ENCODE assay signal across 12 cellular contexts in the genomic region with DNA sequence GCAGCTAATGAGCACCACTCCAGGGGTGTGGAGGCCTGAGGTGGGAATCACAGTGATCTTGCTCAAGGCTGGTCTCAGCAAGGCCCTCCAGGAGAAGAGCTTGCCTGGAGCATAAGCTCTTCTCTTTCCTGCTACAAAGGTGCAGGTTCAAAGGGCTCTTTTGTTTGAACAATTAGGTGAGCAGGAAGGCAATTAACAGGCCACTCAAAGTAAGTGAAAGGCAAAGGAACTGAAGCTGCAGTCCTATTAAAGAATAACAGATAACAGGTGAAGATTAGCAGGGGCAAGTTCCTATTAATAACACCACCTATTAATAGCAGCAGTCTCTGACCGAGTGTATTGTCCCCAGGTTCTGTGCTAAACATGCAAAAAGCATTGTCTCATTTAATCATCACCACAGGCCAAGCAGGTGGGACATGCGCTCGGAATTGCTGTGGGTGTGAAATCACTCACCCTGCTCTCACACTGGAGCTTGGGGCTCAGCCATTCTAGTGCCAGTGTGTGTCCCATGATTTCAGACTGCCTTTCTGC.
A peak's percentile ranks its signal among the peaks of the same experiment; 100 is the strongest.
DNase-seq lines count a peak whose midpoint lies in the region; ATAC-seq and TF ChIP-seq lines count a peak whose summit lies in the region.
"Had no signal": no experiment of that assay in that cellular context is flagged by ENCODE, and none has a peak within 500 bp of the region (broad histone marks: within the 10 kb centered on the region; RNA-seq: fewer than 3 reads in every experiment).

No MANE protein-coding gene starts in this region.

- H4K20me1 ChIP-seq in neural progenitor cell (ENCODE audit: low read depth) = no peaks in the 10 kb centered on the region

- H3K27me3 ChIP-seq in left lung (no peaks in the 10 kb centered on the region), suprapubic skin (no peaks in the 10 kb centered on the region), neural progenitor cell (no peaks in the 10 kb centered on the region)
- H3K27me3 ChIP-seq: breast epithelium, gastroesophageal sphincter had no signal

- H3K9me3 Mint-ChIP-seq in activated T-helper 1 cell treated with anti-CD3 and anti-CD28 coated beads, Interleukin-12 subunit alpha, Interleukin-12 subunit beta, Interleukin-2, Interleukin-4 antibody, amounts not matched to agents 30 ng/mL and 10 ng/mL and 1 ng/mL, durations not matched to agents 14 hours and 24 hours and 36 hours = peaks cover 3% of the 10 kb centered on the region
- H3K9me3 Mint-ChIP-seq in neural progenitor cell = peaks cover 5% of the 10 kb centered on the region

- H3K4me3 Mint-ChIP-seq in activated T-helper 1 cell treated with anti-CD3 and anti-CD28 coated beads, Interleukin-12 subunit alpha, Interleukin-12 subunit beta, Interleukin-2, Interleukin-4 antibody, amounts not matched to agents 30 ng/mL and 10 ng/mL and 1 ng/mL, durations not matched to agents 14 hours and 24 hours and 36 hours = no peak overlapping the region
- H3K4me3 Mint-ChIP-seq in neural progenitor cell = no peak overlapping the region
- H3K4me3 Mint-ChIP-seq: activated CD8-positive, alpha-beta T cell treated with anti-CD3 and anti-CD28 coated beads, Interleukin-2, amount 10 ng/mL, durations not matched to agents 7 days and 5 days; naive thymus-derived CD4-positive, alpha-beta T cell had no signal

- no peak overlapping the region for H3K4me3 ChIP-seq in left lung
- no peak overlapping the region for H3K4me3 ChIP-seq in suprapubic skin
- H3K4me3 ChIP-seq in neural progenitor cell = no peak overlapping the region
- H3K4me3 ChIP-seq: breast epithelium, gastroesophageal sphincter had no signal

- H3K27ac Mint-ChIP-seq in activated T-helper 1 cell treated with anti-CD3 and anti-CD28 coated beads, Interleukin-12 subunit alpha, Interleukin-12 subunit beta, Interleukin-2, Interleukin-4 antibody, amounts not matched to agents 30 ng/mL and 10 ng/mL and 1 ng/mL, durations not matched to agents 14 hours and 24 hours and 36 hours = no peak overlapping the region
- no peak overlapping the region for H3K27ac Mint-ChIP-seq in neural progenitor cell
- H3K27ac Mint-ChIP-seq: activated CD8-positive, alpha-beta T cell treated with anti-CD3 and anti-CD28 coated beads, Interleukin-2, amount 10 ng/mL, durations not matched to agents 7 days and 5 days had no signal

- DNase-seq in left lung (no peak), suprapubic skin (ENCODE audit: low spot score in 2 of 2) (no peak), mesenteric fat pad (ENCODE audit: low spot score) (no peak), neural progenitor cell (ENCODE audit: low spot score) (no peak)
- no peak for DNase-seq in activated T-helper 1 cell treated with anti-CD3 and anti-CD28 coated beads, Interleukin-12 subunit alpha, Interleukin-12 subunit beta, Interleukin-2, Interleukin-4 antibody, amounts not matched to agents 30 ng/mL and 10 ng/mL and 1 ng/mL, durations not matched to agents 14 hours and 24 hours and 36 hours (ENCODE audit: low spot score)
- DNase-seq: activated CD8-positive, alpha-beta T cell treated with anti-CD3 and anti-CD28 coated beads, Interleukin-2, amount 10 ng/mL, durations not matched to agents 7 days and 5 days had no signal

- H3K9ac ChIP-seq in neural progenitor cell = no peak overlapping the region

- H3K79me2 ChIP-seq in neural progenitor cell (ENCODE audit: low read depth) = no peaks in the 10 kb centered on the region

- intact Hi-C loops in left lung (cut with DNase I) = no loop called here
- intact Hi-C loops in activated T-helper 1 cell treated with anti-CD3 and anti-CD28 coated beads, Interleukin-12 subunit alpha, Interleukin-12 subunit beta, Interleukin-2, Interleukin-4 antibody, amounts not matched to agents 30 ng/mL and 10 ng/mL and 1 ng/mL, durations not matched to agents 14 hours and 24 hours and 36 hours (cut with micrococcal nuclease) = no loop called here

- no peak overlapping the region for H3K27ac ChIP-seq in left lung
- H3K27ac ChIP-seq in suprapubic skin = no peak overlapping the region
- H3K27ac ChIP-seq in neural progenitor cell = no peak overlapping the region
- H3K27ac ChIP-seq: breast epithelium, gastroesophageal sphincter had no signal

- no peak overlapping the region for H2AFZ ChIP-seq in neural progenitor cell (replicated peaks)

- H3K36me3 Mint-ChIP-seq in activated T-helper 1 cell treated with anti-CD3 and anti-CD28 coated beads, Interleukin-12 subunit alpha, Interleukin-12 subunit beta, Interleukin-2, Interleukin-4 antibody, amounts not matched to agents 30 ng/mL and 10 ng/mL and 1 ng/mL, durations not matched to agents 14 hours and 24 hours and 36 hours (ENCODE audit: low read depth) = no peaks in the 10 kb centered on the region
- peaks cover 1% of the 10 kb centered on the region for H3K36me3 Mint-ChIP-seq in neural progenitor cell
- H3K36me3 Mint-ChIP-seq: naive thymus-derived CD4-positive, alpha-beta T cell had no signal

- no peaks in the 10 kb centered on the region for H3K4me1 Mint-ChIP-seq in activated T-helper 1 cell treated with anti-CD3 and anti-CD28 coated beads, Interleukin-12 subunit alpha, Interleukin-12 subunit beta, Interleukin-2, Interleukin-4 antibody, amounts not matched to agents 30 ng/mL and 10 ng/mL and 1 ng/mL, durations not matched to agents 14 hours and 24 hours and 36 hours (ENCODE audit: low read depth)
- peaks cover 24% of the 10 kb centered on the region for H3K4me1 Mint-ChIP-seq in neural progenitor cell

- H3K36me3 ChIP-seq in left lung = no peaks in the 10 kb centered on the region
- no peaks in the 10 kb centered on the region for H3K36me3 ChIP-seq in suprapubic skin
- H3K36me3 ChIP-seq in neural progenitor cell = no peaks in the 10 kb centered on the region
- H3K36me3 ChIP-seq: breast epithelium, gastroesophageal sphincter had no signal

- 69% methylated on average over 3 of the region's 3 CpGs for WGBS in suprapubic skin

- peak; percentile 42 for ATAC-seq in GM18505 (IDR thresholded peaks at IDR 0.05; ENCODE audit: unreplicated experiment)
- peak; percentile 81 for ATAC-seq in GM21619 (IDR thresholded peaks at IDR 0.05; ENCODE audit: unreplicated experiment)
- peak; percentile 83 for ATAC-seq in HG03571 (IDR thresholded peaks at IDR 0.05; ENCODE audit: unreplicated experiment)
- ATAC-seq in left lung = peak; percentile 82
- ATAC-seq: activated CD8-positive, alpha-beta T cell treated with anti-CD3 and anti-CD28 coated beads, Interleukin-2, amount 10 ng/mL, durations not matched to agents 7 days and 5 days; gastroesophageal sphincter; naive thymus-derived CD4-positive, alpha-beta T cell had no signal

- peaks cover 21% of the 10 kb centered on the region for H3K27me3 Mint-ChIP-seq in activated T-helper 1 cell treated with anti-CD3 and anti-CD28 coated beads, Interleukin-12 subunit alpha, Interleukin-12 subunit beta, Interleukin-2, Interleukin-4 antibody, amounts not matched to agents 30 ng/mL and 10 ng/mL and 1 ng/mL, durations not matched to agents 14 hours and 24 hours and 36 hours (ENCODE audit: insufficient read depth)
- H3K27me3 Mint-ChIP-seq in neural progenitor cell (ENCODE audit: insufficient read depth, low read depth) = peaks cover 2% of the 10 kb centered on the region

- no peak overlapping the region for H3K4me2 ChIP-seq in neural progenitor cell

- TF ChIP-seq POLR2A in GM18505 (IDR thresholded peaks at IDR 0.05; ENCODE audit: borderline replicate concordance, extremely low read depth, insufficient read depth, insufficient read length) = no peak
- no peak for TF ChIP-seq POLR2A in suprapubic skin (IDR thresholded peaks at IDR 0.05)

- H3F3A ChIP-seq in neural progenitor cell (ENCODE audit: low read depth) = peaks cover 22% of the 10 kb centered on the region

- H3K9me3 ChIP-seq in left lung (no peaks in the 10 kb centered on the region), suprapubic skin (no peaks in the 10 kb centered on the region), neural progenitor cell (ENCODE audit: low read depth) (no peaks in the 10 kb centered on the region)
- H3K9me3 ChIP-seq: breast epithelium, gastroesophageal sphincter had no signal

- TF ChIP-seq EP300 in suprapubic skin (IDR thresholded peaks at IDR 0.05) = no peak

- peaks cover 0 to 27% of the 10 kb centered on the region in 2 donors for H3K4me1 ChIP-seq in left lung
- H3K4me1 ChIP-seq in suprapubic skin = no peaks in the 10 kb centered on the region
- H3K4me1 ChIP-seq in neural progenitor cell = peaks cover 17% of the 10 kb centered on the region
- H3K4me1 ChIP-seq: breast epithelium, gastroesophageal sphincter had no signal

- TF ChIP-seq CTCF in left lung (IDR thresholded peaks at IDR 0.05) (no peak), suprapubic skin (IDR thresholded peaks at IDR 0.05) (no peak), neural progenitor cell (IDR thresholded peaks at IDR 0.05) (no peak)
